21 cellular contexts compared by ENCODE assay signal in the genomic region with DNA sequence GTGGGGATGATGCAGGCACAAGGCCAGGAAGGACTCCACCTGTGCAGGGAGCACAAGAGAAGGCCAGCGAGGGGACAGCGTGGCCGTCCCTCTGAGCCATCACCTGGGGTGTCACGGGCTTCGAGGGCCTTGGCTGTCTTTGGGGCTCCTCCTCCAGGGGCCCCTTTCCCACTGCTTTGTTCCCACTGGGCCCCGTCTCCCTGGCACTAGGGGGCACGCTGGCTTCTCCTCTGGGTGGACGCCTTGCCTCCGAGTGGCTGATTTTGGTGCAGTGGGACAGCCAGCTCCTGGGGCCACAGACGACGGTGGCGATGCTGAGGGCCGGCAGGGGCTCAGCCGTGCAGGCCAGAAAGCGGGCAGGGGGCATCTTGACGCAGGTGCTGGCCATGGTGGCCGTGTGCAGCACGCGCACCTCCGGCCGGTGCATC. TPM values are rescaled to one million over a fixed set of nuclear protein-coding genes. Genes with fewer than 3 reads are reported as not detected.
DNase-seq lines count a peak whose midpoint lies in the region; ATAC-seq and TF ChIP-seq lines count a peak whose summit lies in the region.
"Had no signal": no experiment of that assay in that cellular context is flagged by ENCODE, and none has a peak within 500 bp of the region (broad histone marks: within the 10 kb centered on the region; RNA-seq: fewer than 3 reads in every experiment).

No MANE protein-coding gene starts in this region.

- no peak overlapping the region for H3K27ac ChIP-seq in DOHH2 (ENCODE audit: low read depth, low read length)
- no peak overlapping the region for H3K27ac ChIP-seq in HEK293 (ENCODE audit: extremely low read depth, low read depth, low read length)
- H3K27ac ChIP-seq in right atrium auricular region: peak overlapping the region; percentile 94 to 99
- peak overlapping the region; percentile 99 for H3K27ac ChIP-seq in skeletal muscle tissue (ENCODE audit: low read depth, low read length)

- H3K4me1 Mint-ChIP-seq in endothelial cell (ENCODE audit: unreplicated experiment): peaks cover 4% of the 10 kb centered on the region
- no peaks in the 10 kb centered on the region for H3K4me1 Mint-ChIP-seq in stimulated activated effector memory CD8-positive, alpha-beta T cell treated with anti-CD3 and anti-CD28 coated beads, Interleukin-12 subunit alpha, Interleukin-12 subunit beta, amount 100 ng/mL, for 72 hours
- H3K4me1 Mint-ChIP-seq: CD4-positive, CD25-positive, alpha-beta regulatory T cell had no signal

- H3K4me3 ChIP-seq in DOHH2 (ENCODE audit: low read length): no peak overlapping the region; the same call in 1 of the 2 replicates
- H3K4me3 ChIP-seq in HEK293 (ENCODE audit: low read depth, low read length): no peak overlapping the region
- H3K4me3 ChIP-seq in right atrium auricular region: no peak overlapping the region
- peak overlapping the region in 2 of 3 donors; percentile 31 to 56 for H3K4me3 ChIP-seq in skeletal muscle tissue (ENCODE audit: low read length in 3 of 3)

- H3K36me3 Mint-ChIP-seq in endothelial cell (ENCODE audit: low read depth, unreplicated experiment): no peaks in the 10 kb centered on the region
- H3K36me3 Mint-ChIP-seq in stimulated activated effector memory CD8-positive, alpha-beta T cell treated with anti-CD3 and anti-CD28 coated beads, Interleukin-12 subunit alpha, Interleukin-12 subunit beta, amount 100 ng/mL, for 72 hours: no peaks in the 10 kb centered on the region
- H3K36me3 Mint-ChIP-seq: CD4-positive, CD25-positive, alpha-beta regulatory T cell had no signal

- DNase-seq in right atrium auricular region (ENCODE audit: low spot score) (no peak), endothelial cell (ENCODE audit: low spot score) (no peak)
- DNase-seq in stimulated activated effector memory CD8-positive, alpha-beta T cell treated with anti-CD3 and anti-CD28 coated beads, Interleukin-12 subunit alpha, Interleukin-12 subunit beta, amount 100 ng/mL, for 72 hours (ENCODE audit: low spot score in 2 of 2): no peak
- no peak for DNase-seq in stimulated activated naive CD8-positive, alpha-beta T cell treated with anti-CD3 and anti-CD28 coated beads, Interleukin-15, Interleukin-2, amounts not matched to agents 100 U/mL and 50 U/mL, for 24 hours
- DNase-seq: activated CD4-positive, alpha-beta T cell treated with anti-CD3 and anti-CD28 coated beads for 1 hour; activated CD8-positive, alpha-beta memory T cell treated with anti-CD3 and anti-CD28 coated beads for 24 hours; activated naive CD4-positive, alpha-beta T cell treated with Interleukin-2 at 50 U/mL for 16 hours; activated T-cell treated with anti-CD3 and anti-CD28 coated beads, Interleukin-2, amount 50 U/mL, for 1 hour; amygdala; CD4-positive, CD25-positive, alpha-beta regulatory T cell; KG1; mammary epithelial cell; NCI-H524 treated with DMSO at 0.1 percent for 48 hours; stimulated activated CD4-positive, alpha-beta T cell treated with anti-CD3 and anti-CD28 coated beads, Interleukin-4, amount 100 ng/mL, for 1 hour; stimulated activated naive CD4-positive, alpha-beta T cell treated with Interleukin-2 at 50 U/mL for 16 hours had no signal

- H3K36me3 ChIP-seq in DOHH2 (ENCODE audit: control insufficient read depth, low read length) (no peaks in the 10 kb centered on the region), HEK293 (ENCODE audit: control insufficient read depth in 2 of 2, insufficient read depth in 1 of 2, low read length in 2 of 2) (no peaks in the 10 kb centered on the region), right atrium auricular region (no peaks in the 10 kb centered on the region), skeletal muscle tissue (ENCODE audit: control insufficient read depth in 3 of 3, insufficient read depth in 3 of 3, low read length in 3 of 3) (no peaks in the 10 kb centered on the region)

- CTCF ChIA-PET in HEK293 (lab: Yijun Ruan, JAX): no interaction called here

- peak overlapping the region; percentile 47 for H3K4me2 ChIP-seq in DOHH2 (ENCODE audit: low read length)

- peaks cover 16% of the 10 kb centered on the region for H3K79me2 ChIP-seq in DOHH2 (ENCODE audit: control insufficient read depth, low read length)

- H3K9me2 ChIP-seq in DOHH2 (replicated peaks; ENCODE audit: control insufficient read depth, low read length): no peaks in the 10 kb centered on the region

- TF ChIP-seq CTCF in DOHH2 (IDR thresholded peaks at IDR 0.05; ENCODE audit: low read depth, low read length, poor library complexity, severe bottlenecking) (no peak), HEK293 (tag by site-specific recombination; IDR thresholded peaks at IDR 0.05) (no peak), right atrium auricular region (IDR thresholded peaks at IDR 0.05) (no peak), endothelial cell (IDR thresholded peaks at IDR 0.05; ENCODE audit: unreplicated experiment) (no peak)

- no peaks in the 10 kb centered on the region for H4K20me1 ChIP-seq in DOHH2 (ENCODE audit: control insufficient read depth, insufficient read depth, low read depth, low read length)

- H3K4me1 ChIP-seq in DOHH2 (ENCODE audit: control insufficient read depth, low read length) (peaks cover 52% of the 10 kb centered on the region), HEK293 (ENCODE audit: control insufficient read depth, insufficient read depth, low read length) (no peaks in the 10 kb centered on the region), right atrium auricular region (peaks cover 0 to 69% of the 10 kb centered on the region in 2 donors), skeletal muscle tissue (ENCODE audit: control insufficient read depth in 3 of 3, insufficient read depth in 3 of 3, low read length in 3 of 3) (peaks cover 73 to 93% (median 91%) of the 10 kb centered on the region in 3 donors)

- H3K27me3 Mint-ChIP-seq in endothelial cell (ENCODE audit: unreplicated experiment): peaks cover 10% of the 10 kb centered on the region

- peak overlapping the region; percentile 22 to 77 (median 72) for H3K9ac ChIP-seq in skeletal muscle tissue (ENCODE audit: low read depth in 1 of 3, low read length in 3 of 3)

- H3K9me3 ChIP-seq in DOHH2 (ENCODE audit: control insufficient read depth, insufficient read depth, low read length) (peaks cover 11% of the 10 kb centered on the region), HEK293 (ENCODE audit: control insufficient read depth, insufficient read depth, low read depth, low read length) (no peaks in the 10 kb centered on the region), right atrium auricular region (no peaks in the 10 kb centered on the region), skeletal muscle tissue (ENCODE audit: control insufficient read depth in 3 of 3, low read length in 3 of 3) (no peaks in the 10 kb centered on the region)

- peaks cover 8% of the 10 kb centered on the region; the same call in 1 of the 2 replicates for H3F3A ChIP-seq in DOHH2 (ENCODE audit: control insufficient read depth, insufficient read depth)

- H3K27me3 ChIP-seq in DOHH2 (ENCODE audit: control insufficient read depth, low read length) (no peaks in the 10 kb centered on the region), right atrium auricular region (no peaks in the 10 kb centered on the region), skeletal muscle tissue (ENCODE audit: control insufficient read depth in 3 of 3, insufficient read depth in 3 of 3, low read length in 3 of 3) (peaks cover 0 to 3% (median 0%) of the 10 kb centered on the region in 3 donors)

- H3K27ac Mint-ChIP-seq in endothelial cell (ENCODE audit: unreplicated experiment): no peak overlapping the region
- no peak overlapping the region for H3K27ac Mint-ChIP-seq in stimulated activated effector memory CD8-positive, alpha-beta T cell treated with anti-CD3 and anti-CD28 coated beads, Interleukin-12 subunit alpha, Interleukin-12 subunit beta, amount 100 ng/mL, for 72 hours
- H3K27ac Mint-ChIP-seq: CD4-positive, CD25-positive, alpha-beta regulatory T cell; T-helper 1 cell treated with Interleukin-12 subunit alpha and Interleukin-12 subunit beta and Interleukin-4 antibody, amounts not matched to agents 30 μg/mL and 1 μg/mL, for 36 hours had no signal

- POLR2A ChIA-PET in HEK293 (lab: Yijun Ruan, JAX): no interaction called here

- ATAC-seq in stimulated activated effector memory CD8-positive, alpha-beta T cell treated with anti-CD3 and anti-CD28 coated beads, Interleukin-12 subunit alpha, Interleukin-12 subunit beta, amount 100 ng/mL, for 72 hours: no peak
- no peak for ATAC-seq in stimulated activated naive CD8-positive, alpha-beta T cell treated with anti-CD3 and anti-CD28 coated beads, Interleukin-15, Interleukin-2, amounts not matched to agents 100 U/mL and 50 U/mL, for 24 hours
- ATAC-seq: Panc1 had no signal

- no peak overlapping the region for H3K4me3 Mint-ChIP-seq in endothelial cell (ENCODE audit: unreplicated experiment)
- H3K4me3 Mint-ChIP-seq in stimulated activated effector memory CD8-positive, alpha-beta T cell treated with anti-CD3 and anti-CD28 coated beads, Interleukin-12 subunit alpha, Interleukin-12 subunit beta, amount 100 ng/mL, for 72 hours: no peak overlapping the region
- H3K4me3 Mint-ChIP-seq: CD4-positive, CD25-positive, alpha-beta regulatory T cell; T-helper 1 cell treated with Interleukin-12 subunit alpha and Interleukin-12 subunit beta and Interleukin-4 antibody, amounts not matched to agents 30 μg/mL and 1 μg/mL, for 36 hours had no signal

- H3K9me3 Mint-ChIP-seq in endothelial cell (ENCODE audit: unreplicated experiment): no peaks in the 10 kb centered on the region
- no peaks in the 10 kb centered on the region for H3K9me3 Mint-ChIP-seq in stimulated activated effector memory CD8-positive, alpha-beta T cell treated with anti-CD3 and anti-CD28 coated beads, Interleukin-12 subunit alpha, Interleukin-12 subunit beta, amount 100 ng/mL, for 72 hours
- H3K9me3 Mint-ChIP-seq: T-helper 1 cell treated with Interleukin-12 subunit alpha and Interleukin-12 subunit beta and Interleukin-4 antibody, amounts not matched to agents 30 μg/mL and 1 μg/mL, for 36 hours had no signal

TF ChIP-seq in HEK293, 187 proteins besides CTCF, POLR2A, EP300 and RAD21:
- 0 out of 2 replicates have a peak, but pooled peaks have one; percentile 1 for TF ChIP-seq ZIC2 (tag by site-specific recombination; IDR thresholded peaks at IDR 0.05)
- no peak for TF ChIP-seq ZNF600 (tag by site-specific recombination; IDR thresholded peaks at IDR 0.05)
TF ChIP-seq in HEK293: peak in this region for 1.

RNA-seq across cellular contexts. Expression of a gene that starts 43.2 kb away (rescaled TPM):
- total RNA-seq in right atrium auricular region (1 to 10 TPM in 1 of 2 donors, under 1 TPM in 1; 0.48 to 2.4 TPM), skeletal muscle tissue (3.7 TPM), endothelial cell (ENCODE audit: unreplicated experiment) (0.90 TPM)
- total RNA-seq: CD4-positive, CD25-positive, alpha-beta regulatory T cell; glomerular endothelial cell had no signal

RNA-seq across cellular contexts. Expression of a gene that starts 46.2 kb away (rescaled TPM):
- total RNA-seq in right atrium auricular region: 100 to 1,000 TPM; 222 to 329 TPM
- 124 TPM for total RNA-seq in skeletal muscle tissue
- 1.5 TPM for total RNA-seq in endothelial cell (ENCODE audit: unreplicated experiment)

Comparison
In these comparisons a context has a peak if more than half of its experiments do, and no peak if none do; other contexts are left out.
1. H3K27ac ChIP-seq: peak in right atrium auricular region (2 of 2) and skeletal muscle tissue (single experiment); none in DOHH2 (single experiment) and HEK293 (single experiment).
2. H3K4me3 ChIP-seq: peak in skeletal muscle tissue (2 of 3); none in DOHH2 (single experiment), HEK293 (single experiment) and right atrium auricular region (0 of 2).
3. RNA of a gene that starts 46.2 kb away (total RNA-seq): 222 to 329 TPM in right atrium auricular region and 124 TPM in skeletal muscle tissue (single experiment); 1.5 TPM in endothelial cell (single experiment); every median in the first group is over 10 times any median in the second.